ENCODE assay signal across 1 cellular context in genomic region chr1:208203127-208203847, GRCh38.
A peak's percentile ranks its signal among the peaks of the same experiment; 100 is the strongest.
TF ChIP-seq lines count a peak whose summit lies in the region.

No MANE protein-coding gene starts in this region.

TF ChIP-seq in HepG2, 621 proteins besides CTCF, POLR2A, EP300 and RAD21 (continued from another document and continues in another):
- TF ChIP-seq RERE (CRISPR knock-in tag; IDR thresholded peaks at IDR 0.05; ENCODE audit: low read depth) (peak; percentile 28; the same call in 1 of the 2 replicates), SALL1 (CRISPR knock-in tag; IDR thresholded peaks at IDR 0.05) (peak; percentile 40; the same call in 1 of the 2 replicates), GATAD2A (CRISPR knock-in tag; IDR thresholded peaks at IDR 0.05) (peak; percentile 63), HIC2 (CRISPR knock-in tag; IDR thresholded peaks at IDR 0.05; ENCODE audit: low read depth) (peak; percentile 73), ZNF629 (CRISPR knock-in tag; conservative IDR thresholded peaks at IDR 0.05) (peak; percentile 99), TCF7 (IDR thresholded peaks at IDR 0.05; ENCODE audit: low read depth) (peak; percentile 31; the same call in 1 of the 2 replicates), GTF2F1 (IDR thresholded peaks at IDR 0.05; ENCODE audit: low read length) (no peak), NONO (IDR thresholded peaks at IDR 0.05) (no peak), NONO (CRISPR knock-in tag; conservative IDR thresholded peaks at IDR 0.05) (0 out of 2 replicates have a peak, but pooled peaks have one; percentile 33), ZNF567 (CRISPR knock-in tag; IDR thresholded peaks at IDR 0.05; ENCODE audit: borderline replicate concordance) (0 out of 2 replicates have a peak, but pooled peaks have one; percentile 61), ZBTB26 (CRISPR knock-in tag; IDR thresholded peaks at IDR 0.05; ENCODE audit: borderline replicate concordance) (no peak), IRF2 (CRISPR knock-in tag; IDR thresholded peaks at IDR 0.05) (0 out of 2 replicates have a peak, but pooled peaks have one; percentile 16), ZGPAT (CRISPR knock-in tag; IDR thresholded peaks at IDR 0.05) (peak; percentile 42; the same call in 1 of the 2 replicates), MYPOP (CRISPR knock-in tag; IDR thresholded peaks at IDR 0.05) (no peak), AHDC1 (CRISPR knock-in tag; IDR thresholded peaks at IDR 0.05; ENCODE audit: borderline replicate concordance) (0 out of 2 replicates have a peak, but pooled peaks have one; percentile 19), SOX6 (IDR thresholded peaks at IDR 0.05) (no peak), SOX6 (CRISPR knock-in tag; IDR thresholded peaks at IDR 0.05) (peak; percentile 53), REST (IDR thresholded peaks at IDR 0.05; ENCODE audit: borderline replicate concordance in 1 of 2, low read depth in 1 of 2, low read length in 2 of 2) (0 out of 4 replicates have a peak, but pooled peaks of 1 of the 2 experiments have one; percentile 11), FOXP1 (IDR thresholded peaks at IDR 0.05) (no peak), FOXP1 (CRISPR knock-in tag; IDR thresholded peaks at IDR 0.05) (peak; percentile 50; the same call in 1 of the 2 replicates), HDAC2 (CRISPR knock-in tag; IDR thresholded peaks at IDR 0.05) (peak; percentile 50; the same call in 1 of the 2 replicates), NFYB (CRISPR knock-in tag; IDR thresholded peaks at IDR 0.05) (no peak), ZNF10 (CRISPR knock-in tag; IDR thresholded peaks at IDR 0.05; ENCODE audit: borderline replicate concordance, low read depth) (no peak), SIX4 (CRISPR knock-in tag; IDR thresholded peaks at IDR 0.05) (0 out of 2 replicates have a peak, but pooled peaks have one; percentile 9), RFX5 (IDR thresholded peaks at IDR 0.05; ENCODE audit: low read depth, low read length) (peak; percentile 52; the same call in 1 of the 2 replicates), MAFF (IDR thresholded peaks at IDR 0.05; ENCODE audit: low read depth, low read length) (no peak), CEBPG (CRISPR knock-in tag; IDR thresholded peaks at IDR 0.05) (peak; percentile 47), ZNF574 (CRISPR knock-in tag; IDR thresholded peaks at IDR 0.05) (no peak), MED1 (CRISPR knock-in tag; IDR thresholded peaks at IDR 0.05) (no peak; the same call in 1 of the 2 replicates), KDM1A (CRISPR knock-in tag; IDR thresholded peaks at IDR 0.05) (peak; percentile 91; the same call in 1 of the 2 replicates), KDM4B (CRISPR knock-in tag; IDR thresholded peaks at IDR 0.05) (no peak), SAP130 (CRISPR knock-in tag; IDR thresholded peaks at IDR 0.05; ENCODE audit: low read depth) (peak; percentile 31; the same call in 1 of the 2 replicates)
